8 cellular contexts compared by ENCODE assay signal in genomic region chr9:93451762-93452709, GRCh38. TPM values are rescaled to one million over a fixed set of nuclear protein-coding genes. Genes with fewer than 3 reads are reported as not detected.
DNase-seq lines count a peak whose midpoint lies in the region; ATAC-seq and TF ChIP-seq lines count a peak whose summit lies in the region.

No MANE protein-coding gene starts in this region.

- POLR2A ChIA-PET in activated CD8-positive, alpha-beta T cell treated with anti-CD3 and anti-CD28 coated beads, Interleukin-2, amount 10 ng/mL, durations not matched to agents 7 days and 5 days (lab: Charles Lee), result interaction anchor here (1.0 to 2.6 kb wide), 5 partner anchors 12 to 963 kb away, joined by 3 to 32 read pairs (median 7); no protein-coding TSS in a partner anchor

- H3K36me3 Mint-ChIP-seq in activated CD8-positive, alpha-beta T cell treated with anti-CD3 and anti-CD28 coated beads, Interleukin-2, amount 10 ng/mL, durations not matched to agents 7 days and 5 days (ENCODE audit: low read depth), result peaks cover 63% of the 10 kb centered on the region
- peaks cover 47% of the 10 kb centered on the region for H3K36me3 Mint-ChIP-seq in effector memory CD8-positive, alpha-beta T cell (ENCODE audit: insufficient read depth)
- H3K36me3 Mint-ChIP-seq in mesothelial cell of epicardium, result peaks cover 8% of the 10 kb centered on the region

- peaks cover 18% of the 10 kb centered on the region; the same call in 1 of the 2 replicates for H3K36me3 ChIP-seq in ACC112 (ENCODE audit: insufficient read depth, low read length)

- H3K4me3 ChIP-seq in ACC112 (ENCODE audit: low read depth, low read length), result peak overlapping the region; percentile 87

- peak overlapping the region; percentile 37 for H2AFZ ChIP-seq in ACC112 (ENCODE audit: low read length, unreplicated experiment)

- peaks cover 34% of the 10 kb centered on the region for H3K4me1 ChIP-seq in ACC112 (ENCODE audit: control insufficient read depth, insufficient read depth, low read length, unreplicated experiment)

- no peaks in the 10 kb centered on the region for H3K27me3 ChIP-seq in ACC112 (ENCODE audit: insufficient read depth, low read length)

- peak overlapping the region; percentile 29 for H3K27ac ChIP-seq in ACC112 (ENCODE audit: low read depth, low read length)

- peak overlapping the region; percentile 89 for H3K4me3 Mint-ChIP-seq in activated CD8-positive, alpha-beta T cell treated with anti-CD3 and anti-CD28 coated beads, Interleukin-2, amount 10 ng/mL, durations not matched to agents 7 days and 5 days
- peak overlapping the region; percentile 89 to 90 for H3K4me3 Mint-ChIP-seq in effector memory CD8-positive, alpha-beta T cell
- H3K4me3 Mint-ChIP-seq in mesothelial cell of epicardium, result peak overlapping the region; percentile 82

- CTCF ChIA-PET in activated CD8-positive, alpha-beta T cell treated with anti-CD3 and anti-CD28 coated beads, Interleukin-2, amount 10 ng/mL, durations not matched to agents 7 days and 5 days (lab: Charles Lee), result interaction anchor here (1.4 kb wide), 1 partner anchor 16 kb away, joined by 4 read pairs; no protein-coding TSS in a partner anchor

- TF ChIP-seq CTCF in mesothelial cell of epicardium (IDR thresholded peaks at IDR 0.05; ENCODE audit: unreplicated experiment), result peak; percentile 19

- ATAC-seq in GM18907 (IDR thresholded peaks at IDR 0.05; ENCODE audit: unreplicated experiment) (peak; percentile 22), HG03571 (IDR thresholded peaks at IDR 0.05; ENCODE audit: unreplicated experiment) (no peak)
- peak; percentile 16 for ATAC-seq in activated CD8-positive, alpha-beta T cell treated with anti-CD3 and anti-CD28 coated beads, Interleukin-2, amount 10 ng/mL, durations not matched to agents 7 days and 5 days
- ATAC-seq in effector memory CD8-positive, alpha-beta T cell (replicated peaks), result peak; percentile 6

- peak overlapping the region; percentile 92 for H3K27ac Mint-ChIP-seq in activated CD8-positive, alpha-beta T cell treated with anti-CD3 and anti-CD28 coated beads, Interleukin-2, amount 10 ng/mL, durations not matched to agents 7 days and 5 days
- peak overlapping the region; percentile 91 to 95 for H3K27ac Mint-ChIP-seq in effector memory CD8-positive, alpha-beta T cell
- peak overlapping the region; percentile 96 for H3K27ac Mint-ChIP-seq in mesothelial cell of epicardium

- peaks cover 54% of the 10 kb centered on the region for H3K4me1 Mint-ChIP-seq in activated CD8-positive, alpha-beta T cell treated with anti-CD3 and anti-CD28 coated beads, Interleukin-2, amount 10 ng/mL, durations not matched to agents 7 days and 5 days (ENCODE audit: low read depth)
- H3K4me1 Mint-ChIP-seq in effector memory CD8-positive, alpha-beta T cell (ENCODE audit: low read depth in 2 of 2), result peaks cover 35 to 56% of the 10 kb centered on the region in 2 donors
- H3K4me1 Mint-ChIP-seq in mesothelial cell of epicardium, result peaks cover 21% of the 10 kb centered on the region

- no peaks in the 10 kb centered on the region for H3K27me3 Mint-ChIP-seq in activated CD8-positive, alpha-beta T cell treated with anti-CD3 and anti-CD28 coated beads, Interleukin-2, amount 10 ng/mL, durations not matched to agents 7 days and 5 days (ENCODE audit: low read depth)
- H3K27me3 Mint-ChIP-seq in effector memory CD8-positive, alpha-beta T cell, result no peaks in the 10 kb centered on the region
- no peaks in the 10 kb centered on the region for H3K27me3 Mint-ChIP-seq in mesothelial cell of epicardium (ENCODE audit: low read depth)

- no peaks in the 10 kb centered on the region for H3K9me3 Mint-ChIP-seq in activated CD8-positive, alpha-beta T cell treated with anti-CD3 and anti-CD28 coated beads, Interleukin-2, amount 10 ng/mL, durations not matched to agents 7 days and 5 days (ENCODE audit: insufficient read depth)
- no peaks in the 10 kb centered on the region for H3K9me3 Mint-ChIP-seq in effector memory CD8-positive, alpha-beta T cell
- H3K9me3 Mint-ChIP-seq in mesothelial cell of epicardium, result no peaks in the 10 kb centered on the region

- DNase-seq in LoVo (ENCODE audit: low spot score) (peak; percentile 9), mesothelial cell of epicardium (ENCODE audit: low spot score in 2 of 2, unreplicated experiment in 2 of 2) (peak; percentile 29 to 64)
- DNase-seq in activated CD8-positive, alpha-beta T cell treated with anti-CD3 and anti-CD28 coated beads, Interleukin-2, amount 10 ng/mL, durations not matched to agents 7 days and 5 days, result peak; percentile 58
- DNase-seq in effector memory CD8-positive, alpha-beta T cell, result peak; percentile 14 to 28 (median 21)
- DNase-seq in stimulated activated CD8-positive, alpha-beta memory T cell treated with anti-CD3 and anti-CD28 coated beads, Interleukin-4, amount 100 ng/mL, for 48 hours, result peak; percentile 64

- H3K79me2 ChIP-seq in ACC112 (ENCODE audit: control insufficient read depth, insufficient read depth, low read length, unreplicated experiment), result peaks cover 67% of the 10 kb centered on the region

RNA-seq across cellular contexts. Expression of gene FAM120A, which starts 0.6 kb away (rescaled TPM):
- 100 to 1,000 TPM; 139 to 141 TPM for total RNA-seq in activated CD8-positive, alpha-beta T cell treated with anti-CD3 and anti-CD28 coated beads, Interleukin-2, amount 10 ng/mL, durations not matched to agents 7 days and 5 days
- total RNA-seq in mesothelial cell of epicardium, result 58.9 to 62.0 TPM (median 59.4 TPM) in 3 replicates

RNA-seq across cellular contexts. Expression of gene FAM120AOS, which starts 1.3 kb away (rescaled TPM):
- 10 to 100 TPM; 35.1 to 36.5 TPM for total RNA-seq in activated CD8-positive, alpha-beta T cell treated with anti-CD3 and anti-CD28 coated beads, Interleukin-2, amount 10 ng/mL, durations not matched to agents 7 days and 5 days
- total RNA-seq in mesothelial cell of epicardium, result 39.0 to 40.0 TPM (median 39.0 TPM) in 3 replicates

Comparison
In these comparisons a context has a peak if more than half of its experiments do, and no peak if none do; other contexts are left out.
1. DNase-seq: peak in every context shown above with its lines; median percentile 64 in stimulated activated CD8-positive, alpha-beta memory T cell treated with anti-CD3 and anti-CD28 coated beads, Interleukin-4, amount 100 ng/mL, for 48 hours; 58 in activated CD8-positive, alpha-beta T cell treated with anti-CD3 and anti-CD28 coated beads, Interleukin-2, amount 10 ng/mL, durations not matched to agents 7 days and 5 days; 46 in mesothelial cell of epicardium; 21 in effector memory CD8-positive, alpha-beta T cell; 9 in LoVo.